In the genomic region with DNA sequence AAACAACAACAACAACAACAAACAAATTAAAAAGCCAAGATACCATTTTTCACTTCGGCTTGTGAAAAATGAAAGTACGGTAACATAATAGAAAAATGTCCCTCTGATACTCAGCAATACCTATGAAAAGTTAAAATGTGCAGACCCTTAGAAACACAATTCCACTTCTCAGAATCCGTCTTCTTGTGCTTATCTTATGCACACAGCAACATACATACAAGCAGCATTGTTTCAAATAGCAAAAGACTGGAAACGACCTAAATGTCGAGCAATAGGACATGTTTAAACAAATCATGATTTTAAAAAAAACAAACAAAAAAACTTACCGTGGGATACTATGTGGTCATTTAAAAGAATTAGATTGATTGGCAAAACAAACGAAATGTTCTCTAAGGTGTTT, we compare ENCODE assay signal across 1 cellular context.
TF ChIP-seq lines count a peak whose summit lies in the region.

No MANE protein-coding gene starts in this region.

TF ChIP-seq in K562, 482 proteins besides CTCF, POLR2A, EP300 and RAD21 (continued from another document and continues in another):
- no peak for TF ChIP-seq PYGO2 (tag; IDR thresholded peaks at IDR 0.05)
- no peak for TF ChIP-seq FOS (IDR thresholded peaks at IDR 0.05; ENCODE audit: extremely low read depth, insufficient read length)
- TF ChIP-seq BMI1 (IDR thresholded peaks at IDR 0.05; ENCODE audit: low read length), result no peak
- no peak for TF ChIP-seq BHLHE40 (IDR thresholded peaks at IDR 0.05; ENCODE audit: low read length)
- TF ChIP-seq ZNF445 (CRISPR knock-in tag; IDR thresholded peaks at IDR 0.05; ENCODE audit: low read depth), result no peak
- TF ChIP-seq TAL1 (IDR thresholded peaks at IDR 0.05), result peak; percentile 56; the same call in 1 of the 2 replicates
- TF ChIP-seq CHD1 (IDR thresholded peaks at IDR 0.05; ENCODE audit: low read length), result no peak
- TF ChIP-seq, protein P1, sequence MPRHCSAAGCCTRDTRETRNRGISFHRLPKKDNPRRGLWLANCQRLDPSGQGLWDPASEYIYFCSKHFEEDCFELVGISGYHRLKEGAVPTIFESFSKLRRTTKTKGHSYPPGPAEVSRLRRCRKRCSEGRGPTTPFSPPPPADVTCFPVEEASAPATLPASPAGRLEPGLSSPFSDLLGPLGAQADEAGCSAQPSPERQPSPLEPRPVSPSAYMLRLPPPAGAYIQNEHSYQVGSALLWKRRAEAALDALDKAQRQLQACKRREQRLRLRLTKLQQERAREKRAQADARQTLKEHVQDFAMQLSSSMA (CRISPR knock-in tag; IDR thresholded peaks at IDR 0.05), result no peak
- no peak for TF ChIP-seq SMARCA5 (IDR thresholded peaks at IDR 0.05)
- TF ChIP-seq, protein P2, sequence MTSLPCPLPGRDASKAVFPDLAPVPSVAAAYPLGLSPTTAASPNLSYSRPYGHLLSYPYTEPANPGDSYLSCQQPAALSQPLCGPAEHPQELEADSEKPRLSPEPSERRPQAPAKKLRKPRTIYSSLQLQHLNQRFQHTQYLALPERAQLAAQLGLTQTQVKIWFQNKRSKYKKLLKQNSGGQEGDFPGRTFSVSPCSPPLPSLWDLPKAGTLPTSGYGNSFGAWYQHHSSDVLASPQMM (CRISPR knock-in tag; IDR thresholded peaks at IDR 0.05), result no peak
- no peak for TF ChIP-seq ATF7 (IDR thresholded peaks at IDR 0.05)
- TF ChIP-seq, protein P3, sequence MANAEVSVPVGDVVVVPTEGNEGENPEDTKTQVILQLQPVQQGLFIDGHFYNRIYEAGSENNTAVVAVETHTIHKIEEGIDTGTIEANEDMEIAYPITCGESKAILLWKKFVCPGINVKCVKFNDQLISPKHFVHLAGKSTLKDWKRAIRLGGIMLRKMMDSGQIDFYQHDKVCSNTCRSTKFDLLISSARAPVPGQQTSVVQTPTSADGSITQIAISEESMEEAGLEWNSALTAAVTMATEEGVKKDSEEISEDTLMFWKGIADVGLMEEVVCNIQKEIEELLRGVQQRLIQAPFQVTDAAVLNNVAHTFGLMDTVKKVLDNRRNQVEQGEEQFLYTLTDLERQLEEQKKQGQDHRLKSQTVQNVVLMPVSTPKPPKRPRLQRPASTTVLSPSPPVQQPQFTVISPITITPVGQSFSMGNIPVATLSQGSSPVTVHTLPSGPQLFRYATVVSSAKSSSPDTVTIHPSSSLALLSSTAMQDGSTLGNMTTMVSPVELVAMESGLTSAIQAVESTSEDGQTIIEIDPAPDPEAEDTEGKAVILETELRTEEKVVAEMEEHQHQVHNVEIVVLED (CRISPR knock-in tag; IDR thresholded peaks at IDR 0.05), result no peak
- TF ChIP-seq, protein P4, sequence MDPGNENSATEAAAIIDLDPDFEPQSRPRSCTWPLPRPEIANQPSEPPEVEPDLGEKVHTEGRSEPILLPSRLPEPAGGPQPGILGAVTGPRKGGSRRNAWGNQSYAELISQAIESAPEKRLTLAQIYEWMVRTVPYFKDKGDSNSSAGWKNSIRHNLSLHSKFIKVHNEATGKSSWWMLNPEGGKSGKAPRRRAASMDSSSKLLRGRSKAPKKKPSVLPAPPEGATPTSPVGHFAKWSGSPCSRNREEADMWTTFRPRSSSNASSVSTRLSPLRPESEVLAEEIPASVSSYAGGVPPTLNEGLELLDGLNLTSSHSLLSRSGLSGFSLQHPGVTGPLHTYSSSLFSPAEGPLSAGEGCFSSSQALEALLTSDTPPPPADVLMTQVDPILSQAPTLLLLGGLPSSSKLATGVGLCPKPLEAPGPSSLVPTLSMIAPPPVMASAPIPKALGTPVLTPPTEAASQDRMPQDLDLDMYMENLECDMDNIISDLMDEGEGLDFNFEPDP (CRISPR knock-in tag; IDR thresholded peaks at IDR 0.05), result no peak
- TF ChIP-seq CC2D1A (IDR thresholded peaks at IDR 0.05), result no peak
- TF ChIP-seq, protein P5, sequence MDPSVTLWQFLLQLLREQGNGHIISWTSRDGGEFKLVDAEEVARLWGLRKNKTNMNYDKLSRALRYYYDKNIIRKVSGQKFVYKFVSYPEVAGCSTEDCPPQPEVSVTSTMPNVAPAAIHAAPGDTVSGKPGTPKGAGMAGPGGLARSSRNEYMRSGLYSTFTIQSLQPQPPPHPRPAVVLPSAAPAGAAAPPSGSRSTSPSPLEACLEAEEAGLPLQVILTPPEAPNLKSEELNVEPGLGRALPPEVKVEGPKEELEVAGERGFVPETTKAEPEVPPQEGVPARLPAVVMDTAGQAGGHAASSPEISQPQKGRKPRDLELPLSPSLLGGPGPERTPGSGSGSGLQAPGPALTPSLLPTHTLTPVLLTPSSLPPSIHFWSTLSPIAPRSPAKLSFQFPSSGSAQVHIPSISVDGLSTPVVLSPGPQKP (CRISPR knock-in tag; IDR thresholded peaks at IDR 0.05), result no peak
- TF ChIP-seq KLF10 (CRISPR knock-in tag; IDR thresholded peaks at IDR 0.05), result no peak
- no peak for TF ChIP-seq YBX1 (IDR thresholded peaks at IDR 0.05)
- TF ChIP-seq PCBP1 (IDR thresholded peaks at IDR 0.05; ENCODE audit: low read depth, low read length, poor library complexity, severe bottlenecking), result no peak
- TF ChIP-seq, protein P6, sequence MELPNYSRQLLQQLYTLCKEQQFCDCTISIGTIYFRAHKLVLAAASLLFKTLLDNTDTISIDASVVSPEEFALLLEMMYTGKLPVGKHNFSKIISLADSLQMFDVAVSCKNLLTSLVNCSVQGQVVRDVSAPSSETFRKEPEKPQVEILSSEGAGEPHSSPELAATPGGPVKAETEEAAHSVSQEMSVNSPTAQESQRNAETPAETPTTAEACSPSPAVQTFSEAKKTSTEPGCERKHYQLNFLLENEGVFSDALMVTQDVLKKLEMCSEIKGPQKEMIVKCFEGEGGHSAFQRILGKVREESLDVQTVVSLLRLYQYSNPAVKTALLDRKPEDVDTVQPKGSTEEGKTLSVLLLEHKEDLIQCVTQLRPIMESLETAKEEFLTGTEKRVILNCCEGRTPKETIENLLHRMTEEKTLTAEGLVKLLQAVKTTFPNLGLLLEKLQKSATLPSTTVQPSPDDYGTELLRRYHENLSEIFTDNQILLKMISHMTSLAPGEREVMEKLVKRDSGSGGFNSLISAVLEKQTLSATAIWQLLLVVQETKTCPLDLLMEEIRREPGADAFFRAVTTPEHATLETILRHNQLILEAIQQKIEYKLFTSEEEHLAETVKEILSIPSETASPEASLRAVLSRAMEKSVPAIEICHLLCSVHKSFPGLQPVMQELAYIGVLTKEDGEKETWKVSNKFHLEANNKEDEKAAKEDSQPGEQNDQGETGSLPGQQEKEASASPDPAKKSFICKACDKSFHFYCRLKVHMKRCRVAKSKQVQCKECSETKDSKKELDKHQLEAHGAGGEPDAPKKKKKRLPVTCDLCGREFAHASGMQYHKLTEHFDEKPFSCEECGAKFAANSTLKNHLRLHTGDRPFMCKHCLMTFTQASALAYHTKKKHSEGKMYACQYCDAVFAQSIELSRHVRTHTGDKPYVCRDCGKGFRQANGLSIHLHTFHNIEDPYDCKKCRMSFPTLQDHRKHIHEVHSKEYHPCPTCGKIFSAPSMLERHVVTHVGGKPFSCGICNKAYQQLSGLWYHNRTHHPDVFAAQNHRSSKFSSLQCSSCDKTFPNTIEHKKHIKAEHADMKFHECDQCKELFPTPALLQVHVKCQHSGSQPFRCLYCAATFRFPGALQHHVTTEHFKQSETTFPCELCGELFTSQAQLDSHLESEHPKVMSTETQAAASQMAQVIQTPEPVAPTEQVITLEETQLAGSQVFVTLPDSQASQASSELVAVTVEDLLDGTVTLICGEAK (IDR thresholded peaks at IDR 0.05), result 0 out of 2 replicates have a peak, but pooled peaks have one; percentile 29
- TF ChIP-seq, protein P6 (CRISPR knock-in tag; IDR thresholded peaks at IDR 0.05), result no peak
- no peak for TF ChIP-seq CBX5 (IDR thresholded peaks at IDR 0.05; ENCODE audit: borderline replicate concordance, low read depth)
- no peak for TF ChIP-seq ZNF785 (CRISPR knock-in tag; IDR thresholded peaks at IDR 0.05)
- TF ChIP-seq, protein P7, sequence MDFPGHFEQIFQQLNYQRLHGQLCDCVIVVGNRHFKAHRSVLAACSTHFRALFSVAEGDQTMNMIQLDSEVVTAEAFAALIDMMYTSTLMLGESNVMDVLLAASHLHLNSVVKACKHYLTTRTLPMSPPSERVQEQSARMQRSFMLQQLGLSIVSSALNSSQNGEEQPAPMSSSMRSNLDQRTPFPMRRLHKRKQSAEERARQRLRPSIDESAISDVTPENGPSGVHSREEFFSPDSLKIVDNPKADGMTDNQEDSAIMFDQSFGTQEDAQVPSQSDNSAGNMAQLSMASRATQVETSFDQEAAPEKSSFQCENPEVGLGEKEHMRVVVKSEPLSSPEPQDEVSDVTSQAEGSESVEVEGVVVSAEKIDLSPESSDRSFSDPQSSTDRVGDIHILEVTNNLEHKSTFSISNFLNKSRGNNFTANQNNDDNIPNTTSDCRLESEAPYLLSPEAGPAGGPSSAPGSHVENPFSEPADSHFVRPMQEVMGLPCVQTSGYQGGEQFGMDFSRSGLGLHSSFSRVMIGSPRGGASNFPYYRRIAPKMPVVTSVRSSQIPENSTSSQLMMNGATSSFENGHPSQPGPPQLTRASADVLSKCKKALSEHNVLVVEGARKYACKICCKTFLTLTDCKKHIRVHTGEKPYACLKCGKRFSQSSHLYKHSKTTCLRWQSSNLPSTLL (IDR thresholded peaks at IDR 0.05), result no peak
- peak; percentile 9; the same call in 1 of the 2 replicates for TF ChIP-seq NCOR1 (IDR thresholded peaks at IDR 0.05)
- TF ChIP-seq, protein P8, sequence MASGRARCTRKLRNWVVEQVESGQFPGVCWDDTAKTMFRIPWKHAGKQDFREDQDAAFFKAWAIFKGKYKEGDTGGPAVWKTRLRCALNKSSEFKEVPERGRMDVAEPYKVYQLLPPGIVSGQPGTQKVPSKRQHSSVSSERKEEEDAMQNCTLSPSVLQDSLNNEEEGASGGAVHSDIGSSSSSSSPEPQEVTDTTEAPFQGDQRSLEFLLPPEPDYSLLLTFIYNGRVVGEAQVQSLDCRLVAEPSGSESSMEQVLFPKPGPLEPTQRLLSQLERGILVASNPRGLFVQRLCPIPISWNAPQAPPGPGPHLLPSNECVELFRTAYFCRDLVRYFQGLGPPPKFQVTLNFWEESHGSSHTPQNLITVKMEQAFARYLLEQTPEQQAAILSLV (tag; IDR thresholded peaks at IDR 0.05), result no peak
- TF ChIP-seq HNRNPUL1 (IDR thresholded peaks at IDR 0.05; ENCODE audit: low read length), result no peak
- no peak for TF ChIP-seq MIER1 (IDR thresholded peaks at IDR 0.05; ENCODE audit: low read depth)
- TF ChIP-seq LARP7 (IDR thresholded peaks at IDR 0.05), result no peak
- TF ChIP-seq, protein P9, sequence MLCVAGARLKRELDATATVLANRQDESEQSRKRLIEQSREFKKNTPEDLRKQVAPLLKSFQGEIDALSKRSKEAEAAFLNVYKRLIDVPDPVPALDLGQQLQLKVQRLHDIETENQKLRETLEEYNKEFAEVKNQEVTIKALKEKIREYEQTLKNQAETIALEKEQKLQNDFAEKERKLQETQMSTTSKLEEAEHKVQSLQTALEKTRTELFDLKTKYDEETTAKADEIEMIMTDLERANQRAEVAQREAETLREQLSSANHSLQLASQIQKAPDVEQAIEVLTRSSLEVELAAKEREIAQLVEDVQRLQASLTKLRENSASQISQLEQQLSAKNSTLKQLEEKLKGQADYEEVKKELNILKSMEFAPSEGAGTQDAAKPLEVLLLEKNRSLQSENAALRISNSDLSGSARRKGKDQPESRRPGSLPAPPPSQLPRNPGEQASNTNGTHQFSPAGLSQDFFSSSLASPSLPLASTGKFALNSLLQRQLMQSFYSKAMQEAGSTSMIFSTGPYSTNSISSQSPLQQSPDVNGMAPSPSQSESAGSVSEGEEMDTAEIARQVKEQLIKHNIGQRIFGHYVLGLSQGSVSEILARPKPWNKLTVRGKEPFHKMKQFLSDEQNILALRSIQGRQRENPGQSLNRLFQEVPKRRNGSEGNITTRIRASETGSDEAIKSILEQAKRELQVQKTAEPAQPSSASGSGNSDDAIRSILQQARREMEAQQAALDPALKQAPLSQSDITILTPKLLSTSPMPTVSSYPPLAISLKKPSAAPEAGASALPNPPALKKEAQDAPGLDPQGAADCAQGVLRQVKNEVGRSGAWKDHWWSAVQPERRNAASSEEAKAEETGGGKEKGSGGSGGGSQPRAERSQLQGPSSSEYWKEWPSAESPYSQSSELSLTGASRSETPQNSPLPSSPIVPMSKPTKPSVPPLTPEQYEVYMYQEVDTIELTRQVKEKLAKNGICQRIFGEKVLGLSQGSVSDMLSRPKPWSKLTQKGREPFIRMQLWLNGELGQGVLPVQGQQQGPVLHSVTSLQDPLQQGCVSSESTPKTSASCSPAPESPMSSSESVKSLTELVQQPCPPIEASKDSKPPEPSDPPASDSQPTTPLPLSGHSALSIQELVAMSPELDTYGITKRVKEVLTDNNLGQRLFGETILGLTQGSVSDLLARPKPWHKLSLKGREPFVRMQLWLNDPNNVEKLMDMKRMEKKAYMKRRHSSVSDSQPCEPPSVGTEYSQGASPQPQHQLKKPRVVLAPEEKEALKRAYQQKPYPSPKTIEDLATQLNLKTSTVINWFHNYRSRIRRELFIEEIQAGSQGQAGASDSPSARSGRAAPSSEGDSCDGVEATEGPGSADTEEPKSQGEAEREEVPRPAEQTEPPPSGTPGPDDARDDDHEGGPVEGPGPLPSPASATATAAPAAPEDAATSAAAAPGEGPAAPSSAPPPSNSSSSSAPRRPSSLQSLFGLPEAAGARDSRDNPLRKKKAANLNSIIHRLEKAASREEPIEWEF (CRISPR knock-in tag; IDR thresholded peaks at IDR 0.05), result no peak
- TF ChIP-seq, protein P10, sequence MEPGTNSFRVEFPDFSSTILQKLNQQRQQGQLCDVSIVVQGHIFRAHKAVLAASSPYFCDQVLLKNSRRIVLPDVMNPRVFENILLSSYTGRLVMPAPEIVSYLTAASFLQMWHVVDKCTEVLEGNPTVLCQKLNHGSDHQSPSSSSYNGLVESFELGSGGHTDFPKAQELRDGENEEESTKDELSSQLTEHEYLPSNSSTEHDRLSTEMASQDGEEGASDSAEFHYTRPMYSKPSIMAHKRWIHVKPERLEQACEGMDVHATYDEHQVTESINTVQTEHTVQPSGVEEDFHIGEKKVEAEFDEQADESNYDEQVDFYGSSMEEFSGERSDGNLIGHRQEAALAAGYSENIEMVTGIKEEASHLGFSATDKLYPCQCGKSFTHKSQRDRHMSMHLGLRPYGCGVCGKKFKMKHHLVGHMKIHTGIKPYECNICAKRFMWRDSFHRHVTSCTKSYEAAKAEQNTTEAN (CRISPR knock-in tag; IDR thresholded peaks at IDR 0.05), result no peak
